Comparison of ENCODE assay signal across 1 cellular context in the genomic region with DNA sequence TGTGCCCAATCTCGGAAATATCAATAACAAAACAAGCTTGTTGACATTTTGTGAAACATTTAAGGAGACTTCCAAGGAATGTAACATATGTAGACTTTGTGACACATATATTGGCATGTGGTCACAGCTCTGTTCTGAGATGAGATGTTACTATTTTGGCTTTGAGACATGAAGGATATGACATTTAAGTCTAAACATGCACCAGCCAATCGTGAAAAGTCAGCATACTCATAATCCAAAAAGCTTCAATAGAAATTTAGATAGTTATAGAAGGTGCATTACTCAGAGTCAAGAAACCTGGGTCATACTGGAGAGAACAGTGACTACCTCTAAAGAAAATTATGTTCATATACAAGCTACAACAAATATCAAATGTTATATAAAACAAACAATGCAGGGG.
TF ChIP-seq lines count a peak whose summit lies in the region.

No MANE protein-coding gene starts in this region.

TF ChIP-seq in H1, 55 proteins besides CTCF, POLR2A, EP300 and RAD21:
- TF ChIP-seq EGR1 (IDR thresholded peaks at IDR 0.05; ENCODE audit: borderline replicate concordance, low read depth, low read length) (no peak), YY1 (IDR thresholded peaks at IDR 0.05; ENCODE audit: low read depth, low read length) (no peak), MAFK (IDR thresholded peaks at IDR 0.05; ENCODE audit: low read depth, low read length) (no peak), KDM5A (IDR thresholded peaks at IDR 0.05; ENCODE audit: low read length) (no peak), RXRA (IDR thresholded peaks at IDR 0.05; ENCODE audit: insufficient read depth, low read depth, low read length) (no peak), SP1 (IDR thresholded peaks at IDR 0.05; ENCODE audit: low read depth, low read length) (no peak), CTBP2 (IDR thresholded peaks at IDR 0.05; ENCODE audit: borderline replicate concordance, insufficient read depth, insufficient read length, low read length) (no peak), RNF2 (IDR thresholded peaks at IDR 0.05; ENCODE audit: borderline replicate concordance, low read depth, low read length, missing control alignments, poor library complexity, severe bottlenecking) (no peak), HDAC6 (IDR thresholded peaks at IDR 0.05; ENCODE audit: low read depth, low read length) (no peak), RFX5 (IDR thresholded peaks at IDR 0.05; ENCODE audit: borderline replicate concordance, low read depth, low read length) (no peak)
- TF ChIP-seq, protein P1, sequence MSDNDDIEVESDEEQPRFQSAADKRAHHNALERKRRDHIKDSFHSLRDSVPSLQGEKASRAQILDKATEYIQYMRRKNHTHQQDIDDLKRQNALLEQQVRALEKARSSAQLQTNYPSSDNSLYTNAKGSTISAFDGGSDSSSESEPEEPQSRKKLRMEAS (IDR thresholded peaks at IDR 0.05): no peak
